13 cellular contexts compared by ENCODE assay signal in the genomic region with DNA sequence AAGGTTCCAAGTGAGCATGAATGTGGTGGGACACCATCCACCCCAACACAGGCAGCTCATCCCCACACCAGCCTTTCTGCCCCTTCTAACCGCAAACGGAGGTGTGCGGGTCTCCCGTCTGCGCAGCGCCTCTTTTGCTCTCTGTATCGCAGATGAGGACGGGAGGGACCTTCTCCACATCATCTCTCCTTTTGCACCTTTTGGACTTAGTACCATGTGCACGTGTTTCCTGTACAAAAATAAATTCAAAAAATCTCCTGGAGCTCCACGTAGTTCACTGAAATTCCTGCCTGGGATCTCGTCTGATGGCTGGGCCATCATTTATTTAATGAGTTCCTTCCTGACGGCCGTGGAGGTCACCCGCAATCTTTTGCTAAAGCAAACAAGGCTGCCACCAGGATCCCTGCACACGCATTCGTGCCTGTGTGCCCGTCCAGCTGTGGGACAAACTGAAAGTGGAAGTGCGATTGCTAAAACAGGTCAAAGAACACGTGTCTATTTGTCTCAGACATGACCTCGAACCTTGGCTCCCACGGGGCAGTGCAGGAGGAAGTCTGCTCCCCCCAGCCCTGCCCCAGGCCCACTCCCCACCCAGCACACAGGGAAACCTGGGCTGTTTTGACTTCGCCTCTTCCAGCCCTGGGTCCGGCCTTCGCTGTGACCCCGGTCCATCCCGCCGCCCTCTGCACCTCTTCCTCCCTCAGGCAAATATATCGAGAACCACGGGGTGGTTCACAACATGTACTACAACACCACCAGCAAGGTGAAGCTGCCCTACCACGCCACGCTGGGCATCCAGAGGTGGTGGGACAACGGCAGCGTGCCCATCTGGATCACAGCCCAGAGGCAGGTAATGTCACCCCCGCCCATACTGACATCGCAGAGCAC. TPM values are rescaled to one million over a fixed set of nuclear protein-coding genes. Genes with fewer than 3 reads are reported as not detected.
DNase-seq lines count a peak whose midpoint lies in the region; ATAC-seq and TF ChIP-seq lines count a peak whose summit lies in the region.
"Had no signal": no experiment of that assay in that cellular context is flagged by ENCODE, and none has a peak within 500 bp of the region (broad histone marks: within the 10 kb centered on the region; RNA-seq: fewer than 3 reads in every experiment).

No MANE protein-coding gene starts in this region.

- peaks cover 3% of the 10 kb centered on the region for H3K27me3 Mint-ChIP-seq in activated naive CD4-positive, alpha-beta T cell treated with anti-CD3 and anti-CD28 coated beads for 36 hours (ENCODE audit: low read depth)

- TF ChIP-seq CTCF in stomach (IDR thresholded peaks at IDR 0.05) (no peak), tibial artery (IDR thresholded peaks at IDR 0.05) (no peak), omental fat pad (IDR thresholded peaks at IDR 0.05) (no peak)

- WGBS in stomach, 5 donors = 56 to 67% (median 61%) methylated on average over 32 to 35 of the region's 35 CpGs

- peaks cover 0 to 12% (median 0%) of the 10 kb centered on the region in 3 donors for H3K27me3 ChIP-seq in stomach
- H3K27me3 ChIP-seq in tibial artery = peaks cover 0 to 19% of the 10 kb centered on the region in 2 donors
- H3K27me3 ChIP-seq: cardiac muscle cell had no signal

- no peak for DNase-seq in activated naive CD4-positive, alpha-beta T cell treated with anti-CD3 and anti-CD28 coated beads for 36 hours
- no peak for DNase-seq in activated naive CD4-positive, alpha-beta T cell (lab: John Stamatoyannopoulos, UW)
- peak; percentile 8 for DNase-seq in SKM-1 (lab: John Stamatoyannopoulos, UW; ENCODE audit: unreplicated experiment)
- peak; percentile 21 for DNase-seq in kidney tubule cell (ENCODE audit: low spot score)
- DNase-seq in stomach = peak; percentile 49
- no peak for DNase-seq in NK-92 treated with Interleukin-12 subunit alpha and Interleukin-12 subunit beta, amount 100 ng/mL, for 24 hours (lab: John Stamatoyannopoulos, UW)
- DNase-seq in tibial artery = no peak
- DNase-seq in omental fat pad (ENCODE audit: low spot score) = no peak
- DNase-seq: GOT3, NCI-H82 had no signal

- intact Hi-C loops in activated naive CD4-positive, alpha-beta T cell treated with anti-CD3 and anti-CD28 coated beads for 36 hours (cut with micrococcal nuclease) = no loop called here
- intact Hi-C loops in stomach (cut with DNase I; ENCODE audit: low total_unique reads) = no loop called here
- intact Hi-C loops in tibial artery (cut with DNase I; ENCODE audit: low total_unique reads) = no loop called here

- H3K4me1 ChIP-seq in stomach (peaks cover 0 to 23% (median 15%) of the 10 kb centered on the region in 4 donors), tibial artery (peaks cover 0 to 9% (median 2%) of the 10 kb centered on the region in 4 donors)

- H3K36me3 Mint-ChIP-seq in activated naive CD4-positive, alpha-beta T cell treated with anti-CD3 and anti-CD28 coated beads for 36 hours (ENCODE audit: low read depth) = no peaks in the 10 kb centered on the region

- no peak for ATAC-seq in omental fat pad (ENCODE audit: low FRiP score)

- H3K27ac Mint-ChIP-seq in activated naive CD4-positive, alpha-beta T cell treated with anti-CD3 and anti-CD28 coated beads for 36 hours = no peak overlapping the region

- H3K4me3 ChIP-seq in stomach (peak overlapping the region in 2 of 4 donors; percentile 22 to 27), tibial artery (no peak overlapping the region)
- H3K4me3 ChIP-seq: cardiac muscle cell had no signal

- no peak for TF ChIP-seq EP300 in stomach (IDR thresholded peaks at IDR 0.05)

- no peak for TF ChIP-seq POLR2A in stomach (IDR thresholded peaks at IDR 0.05)

- CTCF ChIA-PET in activated naive CD4-positive, alpha-beta T cell treated with anti-CD3 and anti-CD28 coated beads for 36 hours (lab: Charles Lee) = interaction anchor here (1.6 kb wide), 1 partner anchor 8 kb away, joined by 12 read pairs; no protein-coding TSS in a partner anchor

- no peaks in the 10 kb centered on the region for H3K9me3 ChIP-seq in stomach
- no peaks in the 10 kb centered on the region for H3K9me3 ChIP-seq in tibial artery

- H3K4me1 Mint-ChIP-seq in activated naive CD4-positive, alpha-beta T cell treated with anti-CD3 and anti-CD28 coated beads for 36 hours (ENCODE audit: low read depth) = peaks cover 8% of the 10 kb centered on the region

- peak overlapping the region; percentile 7 for H3K4me3 Mint-ChIP-seq in activated naive CD4-positive, alpha-beta T cell treated with anti-CD3 and anti-CD28 coated beads for 36 hours

- H3K9me3 Mint-ChIP-seq in activated naive CD4-positive, alpha-beta T cell treated with anti-CD3 and anti-CD28 coated beads for 36 hours = no peaks in the 10 kb centered on the region

- no peaks in the 10 kb centered on the region for H3K36me3 ChIP-seq in stomach
- H3K36me3 ChIP-seq in tibial artery = no peaks in the 10 kb centered on the region
- H3K36me3 ChIP-seq: cardiac muscle cell had no signal

- H3K27ac ChIP-seq in stomach (peak overlapping the region in 1 of 5 donors; percentile 43), tibial artery (no peak overlapping the region)
- H3K27ac ChIP-seq: cardiac muscle cell, skin epidermis had no signal

RNA-seq across cellular contexts. Expression of a gene that starts 2.3 kb away (rescaled TPM):
- not detected for total RNA-seq in activated naive CD4-positive, alpha-beta T cell treated with anti-CD3 and anti-CD28 coated beads for 36 hours
- total RNA-seq in stomach (1 to 10 TPM in 1 of 5 donors, not detected in 4; 5.0 TPM), omental fat pad (not detected)
- not detected for polyA plus RNA-seq in stomach
- total RNA-seq: cardiac muscle cell, subcutaneous adipose tissue had no signal
- polyA plus RNA-seq: cardiac muscle cell had no signal

RNA-seq across cellular contexts. Expression of a gene that starts 44.9 kb away (rescaled TPM):
- total RNA-seq in activated naive CD4-positive, alpha-beta T cell treated with anti-CD3 and anti-CD28 coated beads for 36 hours = 1 to 10 TPM; 5.2 to 5.8 TPM
- 1 to 10 TPM in 2 of 5 donors, under 1 TPM in 1, not detected in 2; under 0.01 to 1.3 (median 1.0) TPM for total RNA-seq in stomach
- polyA plus RNA-seq in stomach = 1 to 10 TPM in 1 of 3 donors, under 1 TPM in 1, not detected in 1; 0.93 to 1.2 TPM
- total RNA-seq in omental fat pad = 1 to 10 TPM in 2 of 4 donors, under 1 TPM in 2; 0.28 to 5.2 (median 1.5) TPM

Comparison
In these comparisons a context has a peak if more than half of its experiments do, and no peak if none do; other contexts are left out.
1. DNase-seq: peak in SKM-1 (single experiment), kidney tubule cell (single experiment) and stomach (single experiment); none in activated naive CD4-positive, alpha-beta T cell treated with anti-CD3 and anti-CD28 coated beads for 36 hours (single experiment), activated naive CD4-positive, alpha-beta T cell (0 of 4), NK-92 treated with Interleukin-12 subunit alpha and Interleukin-12 subunit beta, amount 100 ng/mL, for 24 hours (single experiment), tibial artery (0 of 2) and omental fat pad (single experiment).